ENCODE assay signal across 9 cellular contexts in genomic region chr21:45294509-45295291, GRCh38. TPM values are rescaled to one million over a fixed set of nuclear protein-coding genes. Genes with fewer than 3 reads are reported as not detected.
DNase-seq lines count a peak whose midpoint lies in the region; ATAC-seq and TF ChIP-seq lines count a peak whose summit lies in the region.
"Had no signal": no experiment of that assay in that cellular context is flagged by ENCODE, and none has a peak within 500 bp of the region (broad histone marks: within the 10 kb centered on the region; RNA-seq: fewer than 3 reads in every experiment).

No MANE protein-coding gene starts in this region.

- peaks cover 4% of the 10 kb centered on the region for H3K9me3 ChIP-seq in mesodermal cell (ENCODE audit: control insufficient read depth, low read length)

- peaks cover 13% of the 10 kb centered on the region for H3K36me3 ChIP-seq in mesodermal cell (ENCODE audit: control insufficient read depth, insufficient read depth, low read length)

- H3K27ac ChIP-seq in mesodermal cell (ENCODE audit: low read depth, low read length, severe bottlenecking) (peak overlapping the region; percentile 95), RWPE1 (no peak overlapping the region)

- peaks cover 55% of the 10 kb centered on the region for H3K4me1 ChIP-seq in mesodermal cell (ENCODE audit: control insufficient read depth, insufficient read depth, low read length, poor library complexity, severe bottlenecking)

- H3K4me3 Mint-ChIP-seq in activated CD4-positive, alpha-beta T cell treated with anti-CD3 and anti-CD28 coated beads for 36 hours: no peak overlapping the region
- H3K4me3 Mint-ChIP-seq: CD8-positive, alpha-beta T cell had no signal

- 63 to 64% methylated on average over 37 to 39 of the region's 40 CpGs for WGBS in mesodermal cell (ENCODE audit: insufficient coverage in 2 of 2), 2 experiments

- H3K27ac Mint-ChIP-seq in activated CD4-positive, alpha-beta T cell treated with anti-CD3 and anti-CD28 coated beads for 36 hours: no peak overlapping the region
- H3K27ac Mint-ChIP-seq: CD8-positive, alpha-beta T cell had no signal

- ATAC-seq in activated CD4-positive, alpha-beta T cell treated with anti-CD3 and anti-CD28 coated beads for 36 hours: no peak
- ATAC-seq: CD8-positive, alpha-beta T cell had no signal

- no peaks in the 10 kb centered on the region for H3K36me3 Mint-ChIP-seq in activated CD4-positive, alpha-beta T cell treated with anti-CD3 and anti-CD28 coated beads for 36 hours (ENCODE audit: low read depth)
- H3K36me3 Mint-ChIP-seq: CD8-positive, alpha-beta T cell had no signal

- H3K27me3 Mint-ChIP-seq in activated CD4-positive, alpha-beta T cell treated with anti-CD3 and anti-CD28 coated beads for 36 hours: no peaks in the 10 kb centered on the region

- peaks cover 21% of the 10 kb centered on the region for H3K4me1 Mint-ChIP-seq in activated CD4-positive, alpha-beta T cell treated with anti-CD3 and anti-CD28 coated beads for 36 hours

- no peaks in the 10 kb centered on the region for H3K9me3 Mint-ChIP-seq in activated CD4-positive, alpha-beta T cell treated with anti-CD3 and anti-CD28 coated beads for 36 hours (ENCODE audit: low read depth)
- H3K9me3 Mint-ChIP-seq: CD8-positive, alpha-beta T cell had no signal

- DNase-seq in activated CD4-positive, alpha-beta T cell treated with anti-CD3 and anti-CD28 coated beads for 36 hours: peak; percentile 5
- no peak for DNase-seq in activated CD4-positive, alpha-beta T cell treated with anti-CD3 and anti-CD28 coated beads, Interleukin-2, amount 50 U/mL, for 1 hour
- DNase-seq in ecto neural progenitor cell (ENCODE audit: low spot score) (peak; percentile 63), ureter (ENCODE audit: low spot score) (peak; percentile 85), NCI-H774 (lab: John Stamatoyannopoulos, UW) (no peak), RWPE1 (ENCODE audit: low spot score) (no peak)
- DNase-seq in central memory CD4-positive, alpha-beta T cell: no peak

- CTCF ChIA-PET in activated CD4-positive, alpha-beta T cell treated with anti-CD3 and anti-CD28 coated beads for 36 hours (lab: Charles Lee): interaction anchor here (0.6 to 1.0 kb wide), 2 partner anchors 8 to 15 kb away, joined by 3 read pairs; no protein-coding TSS in a partner anchor
- CTCF ChIA-PET in RWPE1 (lab: Yijun Ruan, JAX): interaction anchor here (1.0 kb wide), 1 partner anchor 155 kb away, joined by 5 read pairs; no protein-coding TSS in a partner anchor

- H3K4me3 ChIP-seq in mesodermal cell (ENCODE audit: extremely low read depth, insufficient read depth, low read length, poor library complexity, severe bottlenecking): no peak overlapping the region

- POLR2A ChIA-PET in activated CD4-positive, alpha-beta T cell treated with anti-CD3 and anti-CD28 coated beads for 36 hours (lab: Charles Lee): no interaction called here
- POLR2A ChIA-PET in RWPE1 (lab: Yijun Ruan, JAX; ENCODE audit: low non-redundant PET): no interaction called here

- intact Hi-C loops in activated CD4-positive, alpha-beta T cell treated with anti-CD3 and anti-CD28 coated beads for 36 hours (cut with DNase I, micrococcal nuclease): no loop called here

- TF ChIP-seq CTCF in RWPE1 (conservative IDR thresholded peaks at IDR 0.05; ENCODE audit: low read depth): no peak

RNA-seq across cellular contexts. Expression of gene POFUT2, which starts 7.0 kb away (rescaled TPM):
- total RNA-seq in activated CD4-positive, alpha-beta T cell treated with anti-CD3 and anti-CD28 coated beads for 36 hours: 10 to 100 TPM; 14.7 to 14.9 TPM
- polyA plus RNA-seq in mesodermal cell (2013, experiment 1 of 2): 72.3 TPM
- 59.6 TPM for polyA plus RNA-seq in mesodermal cell (2013, experiment 2 of 2)
- 42.6 TPM for total RNA-seq in ureter

Comparison
In these comparisons a context has a peak if more than half of its experiments do, and no peak if none do; other contexts are left out.
1. DNase-seq: peak in activated CD4-positive, alpha-beta T cell treated with anti-CD3 and anti-CD28 coated beads for 36 hours (single experiment), ecto neural progenitor cell (single experiment) and ureter (single experiment); none in activated CD4-positive, alpha-beta T cell treated with anti-CD3 and anti-CD28 coated beads, Interleukin-2, amount 50 U/mL, for 1 hour (single experiment), central memory CD4-positive, alpha-beta T cell (single experiment), NCI-H774 (single experiment) and RWPE1 (single experiment).